18 cellular contexts compared by ENCODE assay signal in the genomic region with DNA sequence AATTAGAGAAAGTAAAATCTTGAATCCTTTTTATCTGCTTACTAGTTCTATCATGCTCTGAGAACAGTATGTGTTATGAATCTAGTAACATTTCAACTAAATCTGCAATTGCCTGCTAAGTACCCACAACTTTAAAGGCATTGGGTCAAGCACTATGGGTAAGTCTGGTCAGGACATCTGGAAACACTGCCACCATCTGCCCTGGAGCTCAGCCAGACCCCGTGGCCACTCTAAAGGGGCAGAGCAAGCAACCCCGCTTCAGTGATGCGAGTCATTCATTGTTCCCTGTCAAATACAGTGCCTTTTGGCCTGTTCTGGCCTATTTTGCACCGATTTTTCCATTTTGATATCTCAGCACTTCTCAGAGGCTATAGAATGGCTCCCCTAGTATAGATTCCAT. TPM values are rescaled to one million over a fixed set of nuclear protein-coding genes. Genes with fewer than 3 reads are reported as not detected.
DNase-seq lines count a peak whose midpoint lies in the region; ATAC-seq, FAIRE-seq and TF ChIP-seq lines count a peak whose summit lies in the region.
"Had no signal": no experiment of that assay in that cellular context is flagged by ENCODE, and none has a peak within 500 bp of the region (broad histone marks: within the 10 kb centered on the region; RNA-seq: fewer than 3 reads in every experiment).

No MANE protein-coding gene starts in this region.

- H3K79me2 ChIP-seq in K562 (ENCODE audit: control insufficient read depth, insufficient read depth, low read length), result no peaks in the 10 kb centered on the region

- H3K9me3 ChIP-seq in K562 (replicated peaks; ENCODE audit: control insufficient read depth, insufficient read depth, low read depth, low read length), result no peaks in the 10 kb centered on the region
- H3K9me3 ChIP-seq: A549 had no signal

- no peak overlapping the region for H3K4me3 Mint-ChIP-seq in T-cell
- H3K4me3 Mint-ChIP-seq: brain, memory B cell, neural progenitor cell had no signal

- in situ Hi-C loops in K562 (cut with MboI), result no loop called here

- H3K36me3 Mint-ChIP-seq in T-cell, result peaks cover 19% of the 10 kb centered on the region
- H3K36me3 Mint-ChIP-seq: brain, neural progenitor cell had no signal

- CTCF ChIA-PET in K562 (lab: Yijun Ruan, JAX; ENCODE audit: low intra/inter-chr PET ratio), result no interaction called here
- CTCF ChIA-PET in T-cell (lab: Charles Lee), result interaction anchor here (0.6 to 1.0 kb wide), 12 partner anchors 9 to 315 kb away, joined by 3 to 8 read pairs (median 4); no protein-coding TSS in a partner anchor

- no peaks in the 10 kb centered on the region for H3K27me3 Mint-ChIP-seq in T-cell
- H3K27me3 Mint-ChIP-seq: memory B cell had no signal

- H3K9ac ChIP-seq in K562 (ENCODE audit: insufficient read depth in 1 of 2, low read depth in 2 of 2, low read length in 2 of 2), result no peak overlapping the region
- H3K9ac ChIP-seq: neural progenitor cell had no signal

- no peak for TF ChIP-seq RAD21 in K562 (CRISPR knock-in tag; conservative IDR thresholded peaks at IDR 0.05 in 1 of 2, IDR thresholded peaks at IDR 0.05 in 1 of 2)

- H3K4me1 ChIP-seq in K562 (replicated peaks in 1 of 2; ENCODE audit: control insufficient read depth in 2 of 2, insufficient read depth in 2 of 2, low read length in 2 of 2), result peaks cover 0 to 3% of the 10 kb centered on the region in 2 experiments; a peak in 2 of 5 replicates
- H3K4me1 ChIP-seq: neural progenitor cell had no signal

- H3K27me3 ChIP-seq in K562 (ENCODE audit: control insufficient read depth in 2 of 2, insufficient read depth in 2 of 2, low read length in 2 of 2), result no peaks in the 10 kb centered on the region
- H3K27me3 ChIP-seq: neural progenitor cell had no signal

- no peak overlapping the region for H3K4me3 ChIP-seq in K562
- H3K4me3 ChIP-seq: A549, neural progenitor cell had no signal

- H3K9me1 ChIP-seq in K562 (ENCODE audit: control insufficient read depth, insufficient read depth, low read length), result no peaks in the 10 kb centered on the region

- POLR2A ChIA-PET in K562 (lab: Yijun Ruan, JAX), result interaction anchor here (1.2 kb wide), 1 partner anchor 64 kb away, joined by 3 read pairs; no protein-coding TSS in a partner anchor
- POLR2A ChIA-PET in T-cell (lab: Charles Lee), result interaction anchor here in 1 of 2 donors (0.6 kb wide), 1 partner anchor 32 kb away, joined by 4 read pairs; no protein-coding TSS in a partner anchor

- DNase-seq in NCI-H82 (lab: John Stamatoyannopoulos, UW), result peak; percentile 6
- DNase-seq in NCI-H82 treated with DMSO at 0.1 percent for 48 hours (lab: John Stamatoyannopoulos, UW; ENCODE audit: unreplicated experiment), result no peak
- peak in 1 of 4 experiments; percentile 18 for DNase-seq in K562 (ENCODE audit: extremely low read depth in 1 of 4, low spot score in 3 of 4)
- DNase-seq in left cardiac atrium, result peak; percentile 31
- peak in 41 of 49 donors; percentile 1 to 84 (median 51) for DNase-seq in substantia nigra (lab: John Stamatoyannopoulos, UW)
- DNase-seq in central memory CD4-positive, alpha-beta T cell, result no peak
- no peak for DNase-seq in T-cell
- DNase-seq: activated gamma-delta T cell, COR-L47, H7, KBM-7, NCI-H187 had no signal

- H3K27ac ChIP-seq in K562 (ENCODE audit: extremely low read depth, low read depth, low read length), result no peak overlapping the region
- H3K27ac ChIP-seq in substantia nigra (ENCODE audit: low read depth, low read length, poor library complexity, severe bottlenecking), result peak overlapping the region; percentile 41
- H3K27ac ChIP-seq: A549, neural progenitor cell had no signal

- no peak overlapping the region for H2AFZ ChIP-seq in K562 (ENCODE audit: low read depth, low read length)
- H2AFZ ChIP-seq: neural progenitor cell had no signal

- no peak overlapping the region for H3K27ac Mint-ChIP-seq in T-cell
- H3K27ac Mint-ChIP-seq: memory B cell, neural progenitor cell had no signal

- no peak for TF ChIP-seq CTCF in K562 (IDR thresholded peaks at IDR 0.05 in 2 of 3, conservative IDR thresholded peaks at IDR 0.05 in 1 of 3; ENCODE audit: insufficient read depth in 2 of 3, low read depth in 1 of 3, low read length in 3 of 3)

- no peak for FAIRE-seq in K562 (lab: Jason Lieb, UNC)
- FAIRE-seq: A549, endometrium had no signal

- no peak for TF ChIP-seq POLR2A in K562 (conservative IDR thresholded peaks at IDR 0.05)

- no peak for TF ChIP-seq EP300 in K562 (IDR thresholded peaks at IDR 0.05; ENCODE audit: low read length)

- no TSS peak for BruUV-seq in K562 (replicated peaks; lab: Mats Ljungman, UMichigan)

- H3K9me3 Mint-ChIP-seq in T-cell, result no peaks in the 10 kb centered on the region
- H3K9me3 Mint-ChIP-seq: brain, memory B cell, neural progenitor cell had no signal

- intact Hi-C loops in K562 (cut with micrococcal nuclease), result no loop called here
- intact Hi-C loops in left cardiac atrium (cut with DNase I), result no loop called here

- peak; percentile 46 for ATAC-seq in K562
- peak in 1 of 2 donors; percentile 84 for ATAC-seq in left cardiac atrium
- ATAC-seq in GM21381 (IDR thresholded peaks at IDR 0.05; ENCODE audit: unreplicated experiment), result no peak
- no peak for ATAC-seq in T-cell (replicated peaks in 1 of 4)
- ATAC-seq: A549 had no signal

- WGBS in K562 (ENCODE audit: insufficient coverage, low coverage, missing lambda C conversion rate), result 32% methylated on average over 3 of the region's 4 CpGs

- H3K36me3 ChIP-seq in K562 (ENCODE audit: control insufficient read depth, insufficient read depth, low read length), result no peaks in the 10 kb centered on the region
- H3K36me3 ChIP-seq: neural progenitor cell had no signal

- peaks cover 5 to 9% (median 6%) of the 10 kb centered on the region in 3 donors for H3K4me1 Mint-ChIP-seq in T-cell

- no peaks in the 10 kb centered on the region for H4K20me1 ChIP-seq in K562 (replicated peaks; ENCODE audit: control insufficient read depth, insufficient read depth, low read length)

- H3K4me2 ChIP-seq in K562 (ENCODE audit: insufficient read depth, low read length), result no peak overlapping the region
- H3K4me2 ChIP-seq: A549, neural progenitor cell had no signal

TF ChIP-seq in K562, 482 proteins besides CTCF, POLR2A, EP300 and RAD21 (continues in another document):
- TF ChIP-seq MAZ (CRISPR knock-in tag; conservative IDR thresholded peaks at IDR 0.05 in 1 of 2, IDR thresholded peaks at IDR 0.05 in 1 of 2), result no peak
- TF ChIP-seq SMAD2 (IDR thresholded peaks at IDR 0.05; ENCODE audit: low read depth, low read length), result no peak
- no peak for TF ChIP-seq FOXJ3 (CRISPR knock-in tag; IDR thresholded peaks at IDR 0.05)
- no peak for TF ChIP-seq DNMT1 (IDR thresholded peaks at IDR 0.05)
- no peak for TF ChIP-seq ZNF707 (CRISPR knock-in tag; conservative IDR thresholded peaks at IDR 0.05)
- no peak for TF ChIP-seq FOSL1 (tag; conservative IDR thresholded peaks at IDR 0.05)

RNA-seq across cellular contexts. Expression of a gene that starts 33.7 kb away (rescaled TPM):
- total RNA-seq in K562 (2011; cell fraction: chromatin; rRNA removed; ENCODE audit: low replicate concordance), result 17.3 and 19.2 TPM in 2 replicates
- 12.0 and 12.3 TPM in 2 replicates for total RNA-seq in K562 (2011; cell fraction: nucleolus; rRNA removed)
- total RNA-seq in K562 (2011; cell fraction: nucleoplasm; rRNA removed), result 16.4 and 18.7 TPM in 2 replicates
- total RNA-seq in K562 (2014; rRNA removed) (9.1 and 9.3 TPM in 2 replicates), K562 (2014; rRNA removed; fragmentation: Illumina TruSeq; extraction: Trizol) (5.3 and 6.4 TPM in 2 replicates), K562 (2015; rRNA removed; fragmentation: Illumina TruSeq; extraction: Trizol) (6.3 and 6.5 TPM in 2 replicates), K562 (2021) (10.4 and 10.9 TPM in 2 replicates), left cardiac atrium (10 to 100 TPM; 28.0 to 35.0 TPM), T-cell (10 to 100 TPM; 18.6 to 60.2 (median 22.4) TPM)
- polyA plus RNA-seq in K562 (2011; rRNA removed) (18.0 and 18.7 TPM in 2 replicates), K562 (2014; fragmentation: Illumina TruSeq; extraction: Trizol) (12.1 and 13.5 TPM in 2 replicates), K562 (2014; fragmentation: Nextera tagmentation; extraction: Ambion mirVana) (under 1 TPM; 0.69 to 0.81 TPM), K562 (2014; rRNA removed) (12.9 and 13.0 TPM in 2 replicates)
- 13.8 and 21.9 TPM in 2 replicates for polyA plus RNA-seq in K562 (2011; cell fraction: cytosol; rRNA removed)
- 33.6 and 39.4 TPM in 2 replicates for polyA plus RNA-seq in K562 (2011; cell fraction: nucleus; rRNA removed)
- polyA plus RNA-seq in K562 (2012), result 9.2 and 11.1 TPM in 2 replicates
- 14.5 and 16.2 TPM in 2 replicates for polyA minus RNA-seq in K562 (2011; rRNA and poly(A)+ RNA removed)
- 5.5 and 5.6 TPM in 2 replicates for polyA minus RNA-seq in K562 (2011; cell fraction: cytosol; rRNA and poly(A)+ RNA removed)
- 7.8 and 12.4 TPM in 2 replicates for polyA minus RNA-seq in K562 (2011; cell fraction: nucleus; rRNA and poly(A)+ RNA removed)

RNA-seq across cellular contexts. Expression of a gene that starts 59.6 kb away (rescaled TPM):
- 23.0 and 28.7 TPM in 2 replicates for total RNA-seq in K562 (2011; cell fraction: chromatin; rRNA removed; ENCODE audit: low replicate concordance)
- total RNA-seq in K562 (2011; cell fraction: nucleolus; rRNA removed), result 18.7 and 19.7 TPM in 2 replicates
- total RNA-seq in K562 (2011; cell fraction: nucleoplasm; rRNA removed), result 25.7 and 28.0 TPM in 2 replicates
- total RNA-seq in K562 (2014; rRNA removed) (42.7 and 47.8 TPM in 2 replicates), K562 (2014; rRNA removed; fragmentation: Illumina TruSeq; extraction: Trizol) (44.8 and 47.9 TPM in 2 replicates), K562 (2015; rRNA removed; fragmentation: Illumina TruSeq; extraction: Trizol) (47.8 and 49.3 TPM in 2 replicates), K562 (2021) (52.9 and 56.8 TPM in 2 replicates), left cardiac atrium (10 to 100 TPM; 78.2 to 90.8 TPM), T-cell (100 to 1,000 TPM in 2 of 5 donors, 10 to 100 TPM in 3; 83.4 to 215 (median 86.8) TPM)
- polyA plus RNA-seq in K562 (2011; rRNA removed) (28.2 and 28.5 TPM in 2 replicates), K562 (2014; fragmentation: Illumina TruSeq; extraction: Trizol) (33.9 and 36.6 TPM in 2 replicates), K562 (2014; fragmentation: Nextera tagmentation; extraction: Ambion mirVana) (10 to 100 TPM; 26.1 to 37.9 TPM), K562 (2014; rRNA removed) (23.1 and 26.6 TPM in 2 replicates)
- 19.4 and 29.6 TPM in 2 replicates for polyA plus RNA-seq in K562 (2011; cell fraction: cytosol; rRNA removed)
- 12.0 and 15.8 TPM in 2 replicates for polyA plus RNA-seq in K562 (2011; cell fraction: nucleus; rRNA removed)
- 30.5 and 39.5 TPM in 2 replicates for polyA plus RNA-seq in K562 (2012)
- polyA minus RNA-seq in K562 (2011; rRNA and poly(A)+ RNA removed), result 65.9 and 69.6 TPM in 2 replicates
- polyA minus RNA-seq in K562 (2011; cell fraction: cytosol; rRNA and poly(A)+ RNA removed), result 26.6 and 31.6 TPM in 2 replicates
- polyA minus RNA-seq in K562 (2011; cell fraction: nucleus; rRNA and poly(A)+ RNA removed), result 8.6 and 20.3 TPM in 2 replicates

Comparison
In these comparisons a context has a peak if more than half of its experiments do, and no peak if none do; other contexts are left out.
1. DNase-seq: peak in NCI-H82 (single experiment), left cardiac atrium (single experiment) and substantia nigra (41 of 49); none in NCI-H82 treated with DMSO at 0.1 percent for 48 hours (single experiment), central memory CD4-positive, alpha-beta T cell (single experiment) and T-cell (0 of 34).